ENCODE assay signal across 6 cellular contexts in the genomic region with DNA sequence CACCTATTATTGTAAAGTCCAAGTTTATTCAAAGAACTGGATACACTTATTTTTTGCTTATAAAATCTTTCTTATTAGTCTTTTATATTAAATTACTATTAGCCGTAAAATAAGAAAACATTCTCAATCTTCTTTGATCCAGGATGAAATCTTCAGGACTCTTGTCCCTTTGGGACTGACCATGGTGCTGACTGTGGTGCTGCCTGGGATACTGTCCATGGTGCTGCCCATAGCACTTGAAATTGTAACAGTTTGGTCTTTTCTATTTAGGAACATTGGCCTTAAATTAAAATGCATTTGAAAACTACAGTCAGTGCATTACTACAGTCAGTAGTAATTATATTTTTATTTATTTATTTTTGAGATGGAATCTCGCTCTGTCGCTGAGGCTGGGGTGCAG. TPM values are rescaled to one million over a fixed set of nuclear protein-coding genes. Genes with fewer than 3 reads are reported as not detected.
DNase-seq lines count a peak whose midpoint lies in the region; ATAC-seq, FAIRE-seq and TF ChIP-seq lines count a peak whose summit lies in the region.
"Not testable (repeated sequence)": the region's sequence is repeated elsewhere in the genome, so short reads cannot be mapped to it uniquely, and the experiment has no call there.

No MANE protein-coding gene starts in this region.

- not testable (repeated sequence) for H3K79me1 ChIP-seq in IMR-90 (ENCODE audit: low read depth in 1 of 2, low read length in 2 of 2); H1 (ENCODE audit: low read depth, low read length)

- H4K91ac ChIP-seq in IMR-90 (ENCODE audit: insufficient read depth, low read depth, low read length); H1 (replicated peaks; ENCODE audit: insufficient read length, low read length): not testable (repeated sequence)

- WGBS in IMR-90 (ENCODE audit: extremely low coverage in 2 of 2, insufficient read length in 1 of 2), 2 experiments: no CpG with 5 or more reads among the region's 3 CpGs
- WGBS in H1 (ENCODE audit: extremely low coverage in 1 of 2, insufficient coverage in 1 of 2, insufficient read length in 1 of 2, insufficient replicate concordance in 2 of 2, low coverage in 1 of 2, low lambda C conversion rate in 2 of 2, missing lambda C conversion rate in 1 of 2), 2 experiments: no CpG with 5 or more reads among the region's 3 CpGs

- dilution Hi-C loops in IMR-90 (cut with HindIII; ENCODE audit: low sequenced_read_pairs, unreplicated experiment): not testable (repeated sequence)

- not testable (repeated sequence) for H2AK5ac ChIP-seq in IMR-90 (ENCODE audit: low read depth, low read length); H1 (ENCODE audit: low read depth, low read length)

- H4K20me1 ChIP-seq in IMR-90 (ENCODE audit: insufficient read depth, low read length); H1 (replicated peaks in 1 of 2; ENCODE audit: control insufficient read depth in 1 of 2, insufficient read depth in 2 of 2, low read length in 2 of 2): not testable (repeated sequence)

- not testable (repeated sequence) for H3K27me3 ChIP-seq in IMR-90 (ENCODE audit: control insufficient read depth, insufficient read depth, low read length); H1 (replicated peaks in 1 of 4; ENCODE audit: control insufficient read depth in 3 of 4, extremely low read depth in 1 of 4, insufficient read depth in 3 of 4, low read length in 3 of 4)

- not testable (repeated sequence) for H4K5ac ChIP-seq in IMR-90 (ENCODE audit: low read depth, low read length); H1 (ENCODE audit: insufficient read length, low read depth, low read length)

- ATAC-seq in IMR-90 (ENCODE audit: low read depth): peak; percentile 46; the same call in 1 of the 2 replicates
- peak; percentile 73 for ATAC-seq in Right ventricle myocardium superior (ENCODE audit: poor library complexity)
- peak; percentile 46 for ATAC-seq in mucosa of descending colon

- not testable (repeated sequence) for H4K8ac ChIP-seq in IMR-90 (ENCODE audit: low read depth in 2 of 2, low read length in 2 of 2); H1 (ENCODE audit: extremely low read depth, insufficient read depth, low read length)

- not testable (repeated sequence) for H2BK20ac ChIP-seq in IMR-90 (ENCODE audit: low read depth, low read length); H1 (ENCODE audit: low read length)

- not testable (repeated sequence) for TF ChIP-seq RAD21 in IMR-90 (IDR thresholded peaks at IDR 0.05; ENCODE audit: low read length); H1 (IDR thresholded peaks at IDR 0.05 in 1 of 2, conservative IDR thresholded peaks at IDR 0.05 in 1 of 2; ENCODE audit: low read depth in 2 of 2, low read length in 2 of 2)

- H3K36me3 ChIP-seq in IMR-90 (ENCODE audit: control insufficient read depth, insufficient read depth, low read length); H1 (ENCODE audit: control insufficient read depth in 2 of 4, insufficient read depth in 4 of 4, low read length in 3 of 4); kidney (ENCODE audit: control insufficient read depth in 1 of 2, insufficient read depth in 2 of 2, low read length in 2 of 2); mucosa of descending colon (ENCODE audit: low read depth): not testable (repeated sequence)

- H3K4me1 ChIP-seq in IMR-90 (ENCODE audit: control insufficient read depth, insufficient read depth, low read length); H1 (replicated peaks in 1 of 4; ENCODE audit: control insufficient read depth in 3 of 4, insufficient read depth in 4 of 4, low read length in 3 of 4); kidney (ENCODE audit: control insufficient read depth in 1 of 2, insufficient read depth in 1 of 2, low read depth in 1 of 2, low read length in 2 of 2); mucosa of descending colon (ENCODE audit: low read depth): not testable (repeated sequence)

- not testable (repeated sequence) for H2BK15ac ChIP-seq in IMR-90 (ENCODE audit: low read depth, low read length); H1 (ENCODE audit: low read length)

- H3K4me3 ChIP-seq in IMR-90 (ENCODE audit: insufficient read depth, low read depth, low read length); H1 (ENCODE audit: extremely low read depth in 1 of 4, insufficient read depth in 2 of 4, low read depth in 3 of 4, low read length in 4 of 4); kidney (ENCODE audit: low read length in 2 of 2); mucosa of descending colon: not testable (repeated sequence)

- H2AK9ac ChIP-seq in IMR-90 (replicated peaks; ENCODE audit: low read depth, low read length, poor library complexity): not testable (repeated sequence)

- not testable (repeated sequence) for H3K56ac ChIP-seq in IMR-90 (ENCODE audit: extremely low read depth, insufficient read depth, low read length); H1 (replicated peaks; ENCODE audit: insufficient read length, low read depth, low read length)

- not testable (repeated sequence) for H3K23me2 ChIP-seq in H1 (ENCODE audit: low read depth, low read length)

- not testable (repeated sequence) for H3K4ac ChIP-seq in IMR-90 (ENCODE audit: low read depth, low read length); H1 (replicated peaks; ENCODE audit: insufficient read length, low read depth, low read length)

- H2AFZ ChIP-seq in IMR-90 (replicated peaks; ENCODE audit: low read length, poor library complexity); H1 (ENCODE audit: low read length): not testable (repeated sequence)

- H2BK120ac ChIP-seq in IMR-90 (ENCODE audit: low read depth, low read length); H1 (replicated peaks; ENCODE audit: low read depth, low read length): not testable (repeated sequence)

- DNase-seq in IMR-90; H1 (ENCODE audit: low read depth in 1 of 2, low spot score in 2 of 2); Right ventricle myocardium superior; kidney; mucosa of descending colon: not testable (repeated sequence)

- not testable (repeated sequence) for H3K79me2 ChIP-seq in H1 (ENCODE audit: control insufficient read depth in 1 of 2, insufficient read depth in 2 of 2, low read length in 2 of 2)

- H2BK12ac ChIP-seq in H1 (ENCODE audit: low read depth, low read length): not testable (repeated sequence)

- not testable (repeated sequence) for H3K9me3 ChIP-seq in IMR-90 (ENCODE audit: control insufficient read depth, insufficient read depth, low read length); H1 (ENCODE audit: insufficient read depth in 2 of 2, low read depth in 1 of 2, low read length in 1 of 2); kidney (ENCODE audit: control insufficient read depth in 1 of 2, low read length in 2 of 2); mucosa of descending colon

- FAIRE-seq in G401.6 (lab: Jason Lieb, UNC) (peak; percentile 92), H1 (lab: Jason Lieb, UNC) (peak; percentile 94), kidney (lab: Jason Lieb, UNC) (peak; percentile 91)

- in situ Hi-C loops in IMR-90 (cut with MboI; ENCODE audit: low sequenced_read_pairs): not testable (repeated sequence)

- not testable (repeated sequence) for H3K9ac ChIP-seq in IMR-90 (ENCODE audit: low read depth, low read length); H1 (replicated peaks in 1 of 4; ENCODE audit: extremely low read depth in 1 of 4, low read depth in 3 of 4, low read length in 3 of 4); kidney (ENCODE audit: low read length in 2 of 2)

- not testable (repeated sequence) for H3K9me1 ChIP-seq in IMR-90 (ENCODE audit: insufficient read depth, low read length)

- H3K14ac ChIP-seq in IMR-90 (replicated peaks; ENCODE audit: low read depth, low read length); H1 (ENCODE audit: insufficient read length): not testable (repeated sequence)

- not testable (repeated sequence) for TF ChIP-seq EP300 in H1 (IDR thresholded peaks at IDR 0.05; ENCODE audit: borderline replicate concordance in 1 of 2, low read depth in 2 of 2, low read length in 2 of 2)

- POLR2A ChIA-PET in IMR-90 (lab: Charles Lee; ENCODE audit: unreplicated experiment); H1 (lab: Charles Lee; ENCODE audit: partially characterized antibody): not testable (repeated sequence)

- not testable (repeated sequence) for H3K23ac ChIP-seq in IMR-90 (ENCODE audit: low read depth, low read length); H1 (ENCODE audit: insufficient read length)

- H2BK5ac ChIP-seq in IMR-90 (ENCODE audit: low read depth, low read length, poor library complexity, severe bottlenecking); H1 (ENCODE audit: low read depth, low read length): not testable (repeated sequence)

- not testable (repeated sequence) for H3K4me2 ChIP-seq in IMR-90 (ENCODE audit: low read depth, low read length); H1 (ENCODE audit: insufficient read depth in 1 of 2, low read depth in 2 of 2, low read length in 2 of 2)

- CTCF ChIA-PET in IMR-90 (lab: Yijun Ruan, JAX); H1 (lab: Charles Lee; ENCODE audit: partially characterized antibody): not testable (repeated sequence)

- not testable (repeated sequence) for TF ChIP-seq CTCF in IMR-90 (conservative IDR thresholded peaks at IDR 0.05; ENCODE audit: low read depth, low read length); H1 (IDR thresholded peaks at IDR 0.05; ENCODE audit: control extremely low read depth in 1 of 3, insufficient read depth in 1 of 3, low read depth in 1 of 3, low read length in 3 of 3); kidney (IDR thresholded peaks at IDR 0.05; ENCODE audit: borderline replicate concordance, extremely low read depth, insufficient read depth); mucosa of descending colon (IDR thresholded peaks at IDR 0.05)

- intact Hi-C loops in IMR-90 (cut with micrococcal nuclease); Right ventricle myocardium superior (cut with DNase I); kidney (cut with DNase I); mucosa of descending colon (cut with DNase I, micrococcal nuclease): not testable (repeated sequence)

- TF ChIP-seq POLR2A in IMR-90 (IDR thresholded peaks at IDR 0.05; ENCODE audit: low read depth, low read length); H1 (IDR thresholded peaks at IDR 0.05; ENCODE audit: control extremely low read depth in 1 of 2, low read depth in 2 of 2, low read length in 2 of 2): not testable (repeated sequence)

- H3K27ac ChIP-seq in IMR-90 (ENCODE audit: insufficient read depth, low read length); H1 (ENCODE audit: low read depth, low read length); kidney (ENCODE audit: low read depth in 2 of 2, low read length in 2 of 2): not testable (repeated sequence)

- not testable (repeated sequence) for H3K18ac ChIP-seq in IMR-90 (ENCODE audit: low read depth, low read length); H1 (ENCODE audit: extremely low read depth, low read length)

- not testable (repeated sequence) for BruUV-seq in IMR-90 (replicated peaks; lab: Mats Ljungman, UMichigan)

RNA-seq across cellular contexts. Expression of a gene that starts 41.7 kb away (rescaled TPM):
- total RNA-seq in IMR-90 (2012; rRNA removed) (94.7 and 110 TPM in 2 replicates), Right ventricle myocardium superior (23.2 TPM), kidney (52.4 TPM), mucosa of descending colon (10 to 100 TPM; 68.5 to 95.4 (median 69.3) TPM)
- polyA plus RNA-seq in IMR-90 (2012; rRNA removed) (31.3 and 38.9 TPM in 2 replicates), H1 (2011; rRNA removed) (7.8 and 13.0 TPM in 2 replicates), kidney (ENCODE audit: insufficient read depth, low read depth, low replicate concordance) (14.2 TPM)
- 9.0 and 10.5 TPM in 2 replicates for polyA plus RNA-seq in IMR-90 (2012; cell fraction: cytosol; rRNA removed)
- polyA plus RNA-seq in IMR-90 (2012; cell fraction: nucleus; rRNA removed; ENCODE audit: low replicate concordance): 4.2 and 29.8 TPM in 2 replicates
- total RNA-seq in H1 (2021; fragmentation: NEBNext Ultra II Directional; extraction: Animal tissue kit (Norgen Biotek cat#: 25700)): 27.7 and 30.4 TPM in 2 replicates
- 12.6 TPM for polyA plus RNA-seq in H1 (2011; cell fraction: cytosol; rRNA removed)
- 7.8 TPM for polyA plus RNA-seq in H1 (2011; cell fraction: nucleus; rRNA removed)
- polyA plus RNA-seq in H1 (2012, experiment 1 of 2): 16.2 to 29.7 TPM (median 16.9 TPM) in 4 replicates
- 2.0 TPM for polyA plus RNA-seq in H1 (2012, experiment 2 of 2)
- polyA plus RNA-seq in H1 (2013, experiment 1 of 2): 9.9 TPM
- 10.2 TPM for polyA plus RNA-seq in H1 (2013, experiment 2 of 2)
- polyA minus RNA-seq in H1 (2011; rRNA and poly(A)+ RNA removed): 27.7 and 31.2 TPM in 2 replicates
- 10.9 TPM for polyA minus RNA-seq in H1 (2011; cell fraction: cytosol; rRNA and poly(A)+ RNA removed)
- 45.6 TPM for polyA minus RNA-seq in H1 (2011; cell fraction: nucleus; rRNA and poly(A)+ RNA removed)

RNA-seq across cellular contexts. Expression of a gene that starts 52.7 kb away (rescaled TPM):
- total RNA-seq in IMR-90 (2012; rRNA removed): 1.4 and 2.2 TPM in 2 replicates
- 7.9 and 8.5 TPM in 2 replicates for polyA plus RNA-seq in IMR-90 (2012; rRNA removed)
- polyA plus RNA-seq in IMR-90 (2012; cell fraction: cytosol; rRNA removed): 0.60 and 0.75 TPM in 2 replicates
- 5.2 and 18.8 TPM in 2 replicates for polyA plus RNA-seq in IMR-90 (2012; cell fraction: nucleus; rRNA removed; ENCODE audit: low replicate concordance)
- 28.5 and 29.0 TPM in 2 replicates for total RNA-seq in H1 (2021; fragmentation: NEBNext Ultra II Directional; extraction: Animal tissue kit (Norgen Biotek cat#: 25700))
- 24.6 and 40.7 TPM in 2 replicates for polyA plus RNA-seq in H1 (2011; rRNA removed)
- 33.2 TPM for polyA plus RNA-seq in H1 (2011; cell fraction: cytosol; rRNA removed)
- 152 TPM for polyA plus RNA-seq in H1 (2011; cell fraction: nucleus; rRNA removed)
- 16.0 to 24.6 TPM (median 20.3 TPM) in 4 replicates for polyA plus RNA-seq in H1 (2012, experiment 1 of 2)
- 4.0 TPM for polyA plus RNA-seq in H1 (2012, experiment 2 of 2)
- polyA plus RNA-seq in H1 (2013, experiment 1 of 2): 21.6 TPM
- polyA plus RNA-seq in H1 (2013, experiment 2 of 2): 19.4 TPM
- 65.2 and 71.4 TPM in 2 replicates for polyA minus RNA-seq in H1 (2011; rRNA and poly(A)+ RNA removed)
- polyA minus RNA-seq in H1 (2011; cell fraction: cytosol; rRNA and poly(A)+ RNA removed): 16.7 TPM
- polyA minus RNA-seq in H1 (2011; cell fraction: nucleus; rRNA and poly(A)+ RNA removed): 61.6 TPM
- 9.8 TPM for total RNA-seq in Right ventricle myocardium superior
- 25.7 TPM for total RNA-seq in kidney
- polyA plus RNA-seq in kidney (ENCODE audit: insufficient read depth, low read depth, low replicate concordance): 4.6 TPM
- 10 to 100 TPM; 22.5 to 29.0 (median 24.1) TPM for total RNA-seq in mucosa of descending colon
